Comparison of ENCODE assay signal across 8 cellular contexts in the genomic region with DNA sequence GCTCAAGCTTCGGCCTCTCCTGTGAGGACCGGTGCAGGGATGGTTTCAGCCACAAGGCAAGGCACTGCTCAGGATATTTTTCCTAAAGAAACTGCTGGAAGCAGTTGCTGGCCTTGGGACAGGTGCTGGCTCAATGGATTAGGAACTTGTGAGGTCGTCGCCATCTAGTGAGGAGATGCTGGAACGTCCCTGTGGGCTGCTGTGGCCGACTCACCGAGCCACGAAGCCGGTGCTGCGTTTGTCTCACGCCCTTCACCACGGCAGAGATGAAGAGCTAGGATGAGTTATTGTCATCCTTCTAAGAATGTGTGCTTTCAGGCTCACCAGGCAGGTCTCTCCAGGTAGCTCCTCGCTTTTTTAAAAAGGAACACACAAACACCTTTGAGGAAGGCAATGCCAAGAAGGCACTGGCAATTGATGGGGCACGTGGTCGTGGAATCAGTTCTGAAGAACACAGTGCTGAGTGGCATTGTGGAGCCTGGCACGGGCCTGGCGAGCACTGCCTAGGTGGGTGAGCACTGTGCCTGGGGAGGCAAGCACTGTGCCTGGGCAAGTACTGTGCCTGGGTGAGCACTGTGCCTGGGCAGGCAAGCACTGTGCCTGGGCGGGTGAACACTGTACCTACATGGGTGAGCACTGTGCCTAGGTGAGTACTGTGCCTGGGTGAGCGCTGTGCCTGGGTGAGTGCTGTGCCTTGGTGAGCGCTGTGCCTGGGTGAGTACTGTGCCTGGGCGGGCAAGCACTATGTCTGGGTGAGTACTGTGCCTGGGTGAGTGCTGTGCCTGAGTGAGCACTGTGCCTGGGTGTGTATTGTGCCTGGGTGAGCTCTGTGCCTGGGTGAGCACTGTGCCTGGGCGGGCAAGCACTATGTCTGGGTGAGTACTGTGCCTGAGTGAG.
DNase-seq lines count a peak whose midpoint lies in the region; ATAC-seq, FAIRE-seq and TF ChIP-seq lines count a peak whose summit lies in the region.

No MANE protein-coding gene starts in this region.

- no peaks in the 10 kb centered on the region for H3K4me1 ChIP-seq in astrocyte (ENCODE audit: insufficient read depth, low read length)
- no peaks in the 10 kb centered on the region for H3K4me1 ChIP-seq in tibial artery

- peaks cover 52% of the 10 kb centered on the region for H3K27me3 Mint-ChIP-seq in astrocyte (ENCODE audit: low read depth, unreplicated experiment)

- H3K9ac ChIP-seq in astrocyte (ENCODE audit: low read length) = no peak overlapping the region

- no peaks in the 10 kb centered on the region for H3K79me2 ChIP-seq in astrocyte (ENCODE audit: insufficient read depth, low read length)

- no peak overlapping the region for H3K27ac Mint-ChIP-seq in astrocyte (ENCODE audit: unreplicated experiment)

- TF ChIP-seq CTCF in astrocyte (IDR thresholded peaks at IDR 0.05; ENCODE audit: insufficient read depth, low read depth, low read length) (peak; percentile 22), tibial artery (IDR thresholded peaks at IDR 0.05) (peak; percentile 38 to 46)

- DNase-seq in activated CD4-positive, alpha-beta T cell treated with anti-CD3 and anti-CD28 coated beads for 48 hours = peak; percentile 24
- DNase-seq in activated CD4-positive, alpha-beta T cell treated with anti-CD3 and anti-CD28 coated beads, Interleukin-2, amount 50 U/mL, for 1 hour = no peak
- DNase-seq in NCI-H1930 (lab: John Stamatoyannopoulos, UW) (peak; percentile 37 to 42), astrocyte (ENCODE audit: low read depth) (peak; percentile 14), islet precursor cell (peak; percentile 71), tibial artery (no peak), cerebellar nuclear complex (lab: John Stamatoyannopoulos, UW) (no peak)

- peaks cover 2% of the 10 kb centered on the region for H3K36me3 Mint-ChIP-seq in astrocyte (ENCODE audit: low read depth, unreplicated experiment)

- no peaks in the 10 kb centered on the region for H3K4me1 Mint-ChIP-seq in astrocyte (ENCODE audit: low read depth, unreplicated experiment)

- H3K27ac ChIP-seq in astrocyte (ENCODE audit: low read depth, low read length) (no peak overlapping the region), tibial artery (no peak overlapping the region)

- FAIRE-seq in astrocyte (lab: Jason Lieb, UNC) = no peak

- no peak overlapping the region for H3K4me2 ChIP-seq in astrocyte (ENCODE audit: low read length)

- H3K36me3 ChIP-seq in astrocyte (ENCODE audit: insufficient read depth, low read length) = no peaks in the 10 kb centered on the region
- no peaks in the 10 kb centered on the region for H3K36me3 ChIP-seq in tibial artery

- no peaks in the 10 kb centered on the region for H3K9me3 Mint-ChIP-seq in astrocyte (ENCODE audit: unreplicated experiment)

- no peaks in the 10 kb centered on the region for H4K20me1 ChIP-seq in astrocyte (ENCODE audit: insufficient read depth, low read length)

- H3K27me3 ChIP-seq in astrocyte (ENCODE audit: insufficient read depth, low read length) (no peaks in the 10 kb centered on the region), tibial artery (peaks cover 0 to 34% of the 10 kb centered on the region in 2 donors)

- no peak overlapping the region for H3K4me3 Mint-ChIP-seq in astrocyte (ENCODE audit: unreplicated experiment)

- no peak overlapping the region for H2AFZ ChIP-seq in astrocyte (ENCODE audit: low read depth, low read length)

- H3K9me3 ChIP-seq in astrocyte (ENCODE audit: insufficient read depth, low read depth, low read length) = no peaks in the 10 kb centered on the region
- peaks cover 0 to 7% (median 0%) of the 10 kb centered on the region in 3 donors for H3K9me3 ChIP-seq in tibial artery

- H3K4me3 ChIP-seq in astrocyte (ENCODE audit: insufficient read depth, low read depth, low read length) (no peak overlapping the region), tibial artery (no peak overlapping the region)

- ATAC-seq in GM18498 (IDR thresholded peaks at IDR 0.05; ENCODE audit: unreplicated experiment) = no peak

- intact Hi-C loops in tibial artery (cut with DNase I; ENCODE audit: low total_unique reads) = no loop called here

Comparison
In these comparisons a context has a peak if more than half of its experiments do, and no peak if none do; other contexts are left out.
1. DNase-seq: peak in activated CD4-positive, alpha-beta T cell treated with anti-CD3 and anti-CD28 coated beads for 48 hours (single experiment), NCI-H1930 (2 of 2), astrocyte (single experiment) and islet precursor cell (single experiment); none in activated CD4-positive, alpha-beta T cell treated with anti-CD3 and anti-CD28 coated beads, Interleukin-2, amount 50 U/mL, for 1 hour (single experiment), tibial artery (0 of 2) and cerebellar nuclear complex (0 of 2).